ENCODE assay signal across 8 cellular contexts in the genomic region with DNA sequence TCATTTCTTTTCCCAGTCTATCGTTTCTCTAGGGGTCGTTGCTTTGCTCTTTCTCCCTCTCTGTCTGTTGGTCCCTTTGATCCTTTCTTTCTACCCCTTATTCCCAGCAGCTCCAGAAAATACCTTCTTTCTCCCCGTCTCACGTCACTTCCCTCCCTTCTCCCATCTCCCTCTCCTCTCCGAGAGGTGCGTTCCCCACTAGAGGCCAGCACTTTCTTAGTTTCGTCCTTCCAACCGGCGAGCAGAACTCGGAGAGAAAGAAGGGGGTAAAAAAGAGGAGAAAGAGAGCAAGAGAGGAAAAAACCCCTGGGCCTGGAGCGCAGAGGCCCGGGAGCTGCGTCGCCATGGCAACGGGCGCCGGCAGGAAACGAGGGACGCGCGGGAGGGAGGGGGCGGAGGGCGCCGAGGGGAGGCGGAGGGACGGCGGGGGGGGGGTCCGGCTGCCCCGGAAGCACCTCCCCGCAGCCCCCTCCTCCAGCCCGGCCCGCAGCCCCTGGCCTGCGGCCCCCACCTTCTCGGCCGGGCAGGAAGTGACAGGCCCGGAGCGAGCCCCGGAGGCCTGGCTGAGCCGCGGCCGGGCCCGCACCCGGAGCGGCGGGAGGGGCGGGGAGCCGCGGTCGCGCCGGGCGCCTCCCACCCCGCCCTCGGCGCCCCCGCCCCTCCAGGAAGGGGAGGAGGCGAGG. TPM values are rescaled to one million over a fixed set of nuclear protein-coding genes. Genes with fewer than 3 reads are reported as not detected.
DNase-seq lines count a peak whose midpoint lies in the region; ATAC-seq and TF ChIP-seq lines count a peak whose summit lies in the region.
"Not testable (repeated sequence)": the region's sequence is repeated elsewhere in the genome, so short reads cannot be mapped to it uniquely, and the experiment has no call there.

Gene PHC1, plus strand, starts transcription at position 477 of the 683 bp plus-strand sequence. CDS start 3,169 bp downstream, outside the sequence.

- peak within 1 kb of the TSS; percentile 90 for H3K27ac ChIP-seq in effector memory CD4-positive, alpha-beta T cell (ENCODE audit: insufficient read depth, low read length, poor library complexity, severe bottlenecking)
- peak within 1 kb of the TSS; percentile 71 to 96 for H3K27ac ChIP-seq in lung (ENCODE audit: low read depth in 1 of 2, low read length in 1 of 2)

- H3K4me3 Mint-ChIP-seq in CD14-positive monocyte, result peak within 1 kb of the TSS; percentile 95 to 96

- intact Hi-C loops in CD14-positive monocyte (cut with micrococcal nuclease), result not testable (repeated sequence)

- ATAC-seq in GM19468 (IDR thresholded peaks at IDR 0.05; ENCODE audit: extremely low read depth, unreplicated experiment) (peak; percentile 20), lung (ENCODE audit: insufficient read depth, low FRiP score) (peak; percentile 87)

- WGBS in lung, 2 donors, result 0% methylated on average over 15 to 31 of the region's 57 CpGs

- not testable (repeated sequence) for H3K27me3 Mint-ChIP-seq in CD14-positive monocyte (ENCODE audit: low read depth in 3 of 3)

- H3K9me3 Mint-ChIP-seq in CD14-positive monocyte, result not testable (repeated sequence)

- H3K27ac Mint-ChIP-seq in CD14-positive monocyte, result peak within 1 kb of the TSS in 6 of 7 donors; percentile 77 to 93 (median 85)

- not testable (repeated sequence) for H3K4me1 Mint-ChIP-seq in CD14-positive monocyte

- H3K9me3 ChIP-seq in effector memory CD4-positive, alpha-beta T cell (ENCODE audit: control insufficient read depth, low read length); lung (ENCODE audit: control insufficient read depth in 2 of 2, insufficient read depth in 1 of 2, low read length in 1 of 2): not testable (repeated sequence)

- DNase-seq in CD14-positive monocyte (ENCODE audit: low spot score), result not testable (repeated sequence)
- DNase-seq in HT-29 (ENCODE audit: low spot score) (peak; percentile 37), lung (ENCODE audit: low spot score) (peak; percentile 79)
- DNase-seq in NK-92 treated with Interleukin-12 subunit alpha and Interleukin-12 subunit beta, amount 100 ng/mL, for 24 hours (lab: John Stamatoyannopoulos, UW), result peak; percentile 30
- peak; percentile 43 for DNase-seq in activated CD8-positive, alpha-beta memory T cell treated with anti-CD3 and anti-CD28 coated beads, Interleukin-2, amount 50 U/mL, for 1 hour (ENCODE audit: extremely low read depth)
- DNase-seq in effector memory CD4-positive, alpha-beta T cell, result peak; percentile 74 to 80 (median 79)
- DNase-seq in stimulated activated CD4-positive, alpha-beta T cell treated with anti-CD3 and anti-CD28 coated beads, Interleukin-4, amount 100 ng/mL, for 24 hours, result peak; percentile 73

- not testable (repeated sequence) for H3K36me3 Mint-ChIP-seq in CD14-positive monocyte

- not testable (repeated sequence) for H3K36me3 ChIP-seq in effector memory CD4-positive, alpha-beta T cell (ENCODE audit: control insufficient read depth, insufficient read depth, low read length); lung (ENCODE audit: control insufficient read depth in 2 of 2, insufficient read depth in 2 of 2, low read length in 2 of 2)

- not testable (repeated sequence) for H3K27me3 ChIP-seq in effector memory CD4-positive, alpha-beta T cell (replicated peaks; ENCODE audit: control insufficient read depth, insufficient read depth, low read length, poor library complexity, severe bottlenecking); lung (ENCODE audit: control insufficient read depth, insufficient read depth)

- not testable (repeated sequence) for TF ChIP-seq CTCF in CD14-positive monocyte (IDR thresholded peaks at IDR 0.05)
- TF ChIP-seq CTCF in lung (IDR thresholded peaks at IDR 0.05; ENCODE audit: control extremely low read depth, extremely low read depth), result peak; percentile 1

- H3K4me3 ChIP-seq in effector memory CD4-positive, alpha-beta T cell (ENCODE audit: insufficient read depth, low read depth, low read length, poor library complexity, severe bottlenecking), result peak within 1 kb of the TSS; percentile 68
- H3K4me3 ChIP-seq in lung, result peak within 1 kb of the TSS; percentile 65

- H3K4me1 ChIP-seq in effector memory CD4-positive, alpha-beta T cell (ENCODE audit: control insufficient read depth, insufficient read depth, low read length, poor library complexity, severe bottlenecking), result peaks cover 16% of the 10 kb centered on the region
- H3K4me1 ChIP-seq in lung (ENCODE audit: control insufficient read depth in 2 of 2, insufficient read depth in 2 of 2, low read length in 2 of 2), result peaks cover 0 to 20% of the 10 kb centered on the region in 2 donors

RNA-seq across cellular contexts. Expression of gene PHC1, which starts in this region (rescaled TPM):
- polyA plus RNA-seq in CD14-positive monocyte (1 to 10 TPM in 1 of 2 donors, under 1 TPM in 1; 0.58 to 1.4 TPM), lung (10 to 100 TPM; 17.4 to 24.1 TPM)
- 0.79 and 2.5 TPM in 2 replicates for total RNA-seq in HT-29 (2014; rRNA removed; shearing (Covaris generic))
- total RNA-seq in lung, result 10 to 100 TPM; 34.7 to 63.5 TPM

Comparison
In these comparisons a context has a peak if more than half of its experiments do, and no peak if none do; other contexts are left out.
1. RNA of gene PHC1 (total RNA-seq): 34.7 to 63.5 TPM in lung; 0.79 to 2.5 TPM in HT-29; every median in the first group is over 10 times any median in the second.
2. RNA of gene PHC1 (polyA plus RNA-seq): 17.4 to 24.1 TPM in lung; 0.58 to 1.4 TPM in CD14-positive monocyte; every median in the first group is over 4 times any median in the second.